Comparison of ENCODE assay signal across 24 cellular contexts in genomic region chr2:41705634-41706033, GRCh38.
A peak's percentile ranks its signal among the peaks of the same experiment; 100 is the strongest.
DNase-seq lines count a peak whose midpoint lies in the region; TF ChIP-seq lines count a peak whose summit lies in the region.
"Had no signal": no experiment of that assay in that cellular context is flagged by ENCODE, and none has a peak within 500 bp of the region (broad histone marks: within the 10 kb centered on the region; RNA-seq: fewer than 3 reads in every experiment).

No MANE protein-coding gene starts in this region.

- peak overlapping the region; percentile 4; the same call in 1 of the 2 replicates for H3K4me2 ChIP-seq in OCI-LY3 (ENCODE audit: low read length)
- H3K4me2 ChIP-seq: BLaER1 had no signal

- no peak overlapping the region for H3K4me3 ChIP-seq in OCI-LY3 (ENCODE audit: low read length)
- H3K4me3 ChIP-seq in dorsolateral prefrontal cortex: no peak overlapping the region
- H3K4me3 ChIP-seq: BLaER1, GM12878 had no signal

- H3K27me3 ChIP-seq in OCI-LY3 (ENCODE audit: low read depth, low read length): no peaks in the 10 kb centered on the region
- no peaks in the 10 kb centered on the region for H3K27me3 ChIP-seq in dorsolateral prefrontal cortex
- H3K27me3 ChIP-seq: BE2C, BLaER1 had no signal

- H4K20me1 ChIP-seq in OCI-LY3 (ENCODE audit: insufficient read depth, low read length): no peaks in the 10 kb centered on the region
- H4K20me1 ChIP-seq: BLaER1 had no signal

- DNase-seq in dorsolateral prefrontal cortex: no peak
- peak; percentile 50 for DNase-seq in putamen (ENCODE audit: low spot score)
- no peak for DNase-seq in occipital lobe (lab: John Stamatoyannopoulos, UW)
- no peak for DNase-seq in NCI-H2171 treated with DMSO at 0.1 percent for 48 hours (lab: John Stamatoyannopoulos, UW)
- DNase-seq in effector CD4-positive, alpha-beta T cell: no peak
- DNase-seq: 8988T; ACHN; BE2C; C1 segment of cervical spinal cord; CD4-positive, alpha-beta memory T cell; CD4-positive, CD25-positive, alpha-beta regulatory T cell; CD8-positive, alpha-beta memory T cell; COR-L47; DMS 273 treated with DMSO at 0.1 percent for 48 hours; DMS153; DMS53; DMS79; DND-41; EL; GDM1 had no signal

- no peak overlapping the region for H3K9ac ChIP-seq in OCI-LY3 (ENCODE audit: low read length)
- H3K9ac ChIP-seq: BLaER1 had no signal

- TF ChIP-seq CTCF in OCI-LY3 (IDR thresholded peaks at IDR 0.05; ENCODE audit: low read depth, low read length): no peak
- no peak for TF ChIP-seq CTCF in dorsolateral prefrontal cortex (IDR thresholded peaks at IDR 0.05 in 54 of 56, conservative IDR thresholded peaks at IDR 0.05 in 2 of 56; ENCODE audit: low read depth in 1 of 56, partially characterized antibody in 56 of 56)

- H2AFZ ChIP-seq in OCI-LY3 (ENCODE audit: low read depth, low read length): no peak overlapping the region

- H3K27ac ChIP-seq in OCI-LY3 (ENCODE audit: low read length) (no peak overlapping the region), angular gyrus (ENCODE audit: low read depth, low read length) (peak overlapping the region; percentile 5), dorsolateral prefrontal cortex (peak overlapping the region in 34 of 59 donors; percentile 0 to 77 (median 36))
- H3K27ac ChIP-seq: BLaER1 had no signal

- H3K36me3 ChIP-seq in OCI-LY3 (replicated peaks; ENCODE audit: low read depth, low read length): no peaks in the 10 kb centered on the region
- H3K36me3 ChIP-seq: BE2C, BLaER1 had no signal

- H3K9me3 ChIP-seq in OCI-LY3 (ENCODE audit: insufficient read depth, low read length): no peaks in the 10 kb centered on the region
- H3K9me3 ChIP-seq: BE2C, BLaER1 had no signal

- H3K4me1 ChIP-seq in OCI-LY3 (ENCODE audit: low read length): peaks cover 51% of the 10 kb centered on the region
- H3K4me1 ChIP-seq: BE2C, BLaER1 had no signal

- H3K79me2 ChIP-seq in OCI-LY3 (ENCODE audit: low read length): no peaks in the 10 kb centered on the region

- intact Hi-C loops in dorsolateral prefrontal cortex (cut with DNase I): no loop called here
